In the genomic region with DNA sequence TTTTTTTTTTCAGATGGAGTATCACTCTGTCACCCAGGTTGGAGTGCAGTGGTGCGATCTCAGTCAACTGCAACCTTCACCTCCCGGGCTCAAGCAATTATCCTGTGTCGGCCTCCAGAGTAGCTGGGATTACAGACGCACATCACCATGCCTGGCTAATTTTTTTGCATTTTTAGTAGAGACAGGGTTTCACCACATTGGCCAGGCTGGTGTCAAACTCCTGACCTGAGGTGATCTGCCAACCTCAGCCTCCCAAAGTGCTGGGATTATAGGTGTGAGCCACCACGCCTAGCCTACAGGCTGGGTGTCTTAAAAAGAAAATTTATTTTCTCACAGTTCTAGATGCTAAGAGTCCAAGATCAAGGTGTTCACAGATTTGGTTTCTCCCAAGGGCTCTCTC, we compare ENCODE assay signal across 1 cellular context.
DNase-seq lines count a peak whose midpoint lies in the region.
"Not testable (repeated sequence)": the region's sequence is repeated elsewhere in the genome, so short reads cannot be mapped to it uniquely, and the experiment has no call there.

No MANE protein-coding gene starts in this region.

- DNase-seq in SJSA1 (ENCODE audit: low read depth in 1 of 2, low spot score in 2 of 2), result peak; percentile 69 to 84

- peaks cover 14% of the 10 kb centered on the region for H3K9me3 ChIP-seq in SJSA1 (replicated peaks)

- H3K27me3 ChIP-seq in SJSA1 (replicated peaks), result not testable (repeated sequence)

- H3K4me1 ChIP-seq in SJSA1 (replicated peaks), result not testable (repeated sequence)

- not testable (repeated sequence) for H3K27ac ChIP-seq in SJSA1

- H3K36me3 ChIP-seq in SJSA1, result peaks cover 33% of the 10 kb centered on the region

- H3K4me3 ChIP-seq in SJSA1, result not testable (repeated sequence)
